Comparison of ENCODE assay signal across 18 cellular contexts in genomic region chr10:127855584-127855881, GRCh38.
"Had no signal": no experiment of that assay in that cellular context is flagged by ENCODE, and none has a peak within 500 bp of the region (broad histone marks: within the 10 kb centered on the region; RNA-seq: fewer than 3 reads in every experiment).

No MANE protein-coding gene starts in this region.

- H3K27ac Mint-ChIP-seq: activated CD4-positive, alpha-beta memory T cell treated with anti-CD3 and anti-CD28 coated beads, Interleukin-2, amount 10 ng/mL, durations not matched to agents 7 days and 5 days; activated CD4-positive, alpha-beta T cell treated with anti-CD3 and anti-CD28 coated beads, Interleukin-2, amount 10 ng/mL, durations not matched to agents 24 days and 14 days; activated naive CD4-positive, alpha-beta T cell treated with anti-CD3 and anti-CD28 coated beads, Interleukin-2, amount 10 ng/mL, durations not matched to agents 7 days and 5 days; activated T-cell treated with anti-CD3 and anti-CD28 coated beads, Interleukin-2, amount 50 U/mL, for 72 hours; nephron had no signal

- H3K4me3 ChIP-seq: left lung, lung, pancreas, psoas muscle, tibial artery had no signal

- H3K27me3 Mint-ChIP-seq: activated CD4-positive, alpha-beta memory T cell treated with anti-CD3 and anti-CD28 coated beads, Interleukin-2, amount 10 ng/mL, durations not matched to agents 7 days and 5 days; activated CD4-positive, alpha-beta T cell treated with anti-CD3 and anti-CD28 coated beads, Interleukin-2, amount 10 ng/mL, durations not matched to agents 24 days and 14 days had no signal

- H3K4me1 ChIP-seq: foreskin keratinocyte, left lung, pancreas, psoas muscle had no signal

- DNase-seq: activated CD4-positive, alpha-beta memory T cell treated with anti-CD3 and anti-CD28 coated beads, Interleukin-2, amount 10 ng/mL, durations not matched to agents 7 days and 5 days; activated CD4-positive, alpha-beta T cell treated with anti-CD3 and anti-CD28 coated beads, Interleukin-2, amount 10 ng/mL, durations not matched to agents 24 days and 14 days; activated effector memory CD4-positive, alpha-beta T cell treated with anti-CD3 and anti-CD28 coated beads, Interleukin-2, amount 50 U/mL, for 16 hours; activated naive CD4-positive, alpha-beta T cell treated with anti-CD3 and anti-CD28 coated beads, Interleukin-2, amount 10 ng/mL, durations not matched to agents 7 days and 5 days; activated T-cell treated with anti-CD3 and anti-CD28 coated beads, Interleukin-2, amount 50 U/mL, for 72 hours; effector CD8-positive, alpha-beta T cell; foreskin keratinocyte; left lung; midbrain; pancreas; psoas muscle; stimulated activated CD4-positive, alpha-beta T cell treated with anti-CD3 and anti-CD28 coated beads, Interleukin-4, amount 100 ng/mL, for 24 hours; stimulated activated naive CD8-positive, alpha-beta T cell treated with anti-CD3 and anti-CD28 coated beads, Interleukin-15, amount 100 ng/mL, for 72 hours; tibial artery had no signal

- H3K27ac ChIP-seq: foreskin keratinocyte, left lung, pancreas, psoas muscle, tibial artery had no signal

- H3K4me1 Mint-ChIP-seq: activated CD4-positive, alpha-beta memory T cell treated with anti-CD3 and anti-CD28 coated beads, Interleukin-2, amount 10 ng/mL, durations not matched to agents 7 days and 5 days; activated CD4-positive, alpha-beta T cell treated with anti-CD3 and anti-CD28 coated beads, Interleukin-2, amount 10 ng/mL, durations not matched to agents 24 days and 14 days; activated naive CD4-positive, alpha-beta T cell treated with anti-CD3 and anti-CD28 coated beads, Interleukin-2, amount 10 ng/mL, durations not matched to agents 7 days and 5 days; nephron had no signal

- H3K9me3 ChIP-seq: left lung, pancreas, psoas muscle, tibial artery had no signal

- H3K36me3 Mint-ChIP-seq: activated naive CD4-positive, alpha-beta T cell treated with anti-CD3 and anti-CD28 coated beads, Interleukin-2, amount 10 ng/mL, durations not matched to agents 7 days and 5 days had no signal

- H3K27me3 ChIP-seq: foreskin keratinocyte, pancreas had no signal

- H3K9me3 Mint-ChIP-seq: activated CD4-positive, alpha-beta memory T cell treated with anti-CD3 and anti-CD28 coated beads, Interleukin-2, amount 10 ng/mL, durations not matched to agents 7 days and 5 days; activated CD4-positive, alpha-beta T cell treated with anti-CD3 and anti-CD28 coated beads, Interleukin-2, amount 10 ng/mL, durations not matched to agents 24 days and 14 days; activated naive CD4-positive, alpha-beta T cell treated with anti-CD3 and anti-CD28 coated beads, Interleukin-2, amount 10 ng/mL, durations not matched to agents 7 days and 5 days; nephron; stimulated activated naive CD8-positive, alpha-beta T cell treated with anti-CD3 and anti-CD28 coated beads, Interleukin-15, amount 100 ng/mL, for 72 hours had no signal

- H3K36me3 ChIP-seq: left lung, pancreas, tibial artery had no signal

- H3K4me3 Mint-ChIP-seq: activated CD4-positive, alpha-beta memory T cell treated with anti-CD3 and anti-CD28 coated beads, Interleukin-2, amount 10 ng/mL, durations not matched to agents 7 days and 5 days; activated CD4-positive, alpha-beta T cell treated with anti-CD3 and anti-CD28 coated beads, Interleukin-2, amount 10 ng/mL, durations not matched to agents 24 days and 14 days; activated naive CD4-positive, alpha-beta T cell treated with anti-CD3 and anti-CD28 coated beads, Interleukin-2, amount 10 ng/mL, durations not matched to agents 7 days and 5 days; activated T-cell treated with anti-CD3 and anti-CD28 coated beads, Interleukin-2, amount 50 U/mL, for 72 hours; nephron; stimulated activated naive CD8-positive, alpha-beta T cell treated with anti-CD3 and anti-CD28 coated beads, Interleukin-15, amount 100 ng/mL, for 72 hours had no signal

- ATAC-seq: activated CD4-positive, CD25-positive, alpha-beta regulatory T cell treated with anti-CD3 and anti-CD28 coated beads, Interleukin-2, amount 50 U/mL, for 24 hours; activated T-cell treated with anti-CD3 and anti-CD28 coated beads, Interleukin-2, amount 50 U/mL, for 72 hours; foreskin keratinocyte; left lung; psoas muscle; right cardiac atrium; stimulated activated naive CD8-positive, alpha-beta T cell treated with anti-CD3 and anti-CD28 coated beads, Interleukin-15, amount 100 ng/mL, for 72 hours had no signal
